1 cellular context compared by ENCODE assay signal in the genomic region with DNA sequence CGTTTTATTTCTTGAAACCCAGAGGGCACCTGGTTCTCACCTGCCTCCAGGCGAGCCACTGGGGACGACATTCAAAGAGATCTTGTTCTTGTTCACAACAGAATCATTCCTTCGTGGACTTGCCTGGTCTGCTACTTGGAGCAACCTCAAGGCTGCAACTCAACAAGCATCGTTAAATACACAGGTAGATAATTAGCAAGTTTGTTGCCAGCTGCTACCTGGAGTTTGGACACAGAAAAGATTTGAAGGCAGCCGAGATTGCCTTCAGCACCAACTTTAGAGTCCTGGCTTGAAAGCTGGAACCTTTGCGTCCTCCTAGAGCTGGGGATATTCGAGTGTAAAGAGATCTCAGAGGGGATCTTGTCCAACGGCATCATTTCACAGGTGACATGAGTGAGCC.
TF ChIP-seq lines count a peak whose summit lies in the region.

No MANE protein-coding gene starts in this region.

TF ChIP-seq in H1, 55 proteins besides CTCF, POLR2A, EP300 and RAD21:
- no peak for TF ChIP-seq RBBP5 (IDR thresholded peaks at IDR 0.05; ENCODE audit: borderline replicate concordance, low read depth, low read length)
TF ChIP-seq in H1: peak in this region for 0.
